8 cellular contexts compared by ENCODE assay signal in the genomic region with DNA sequence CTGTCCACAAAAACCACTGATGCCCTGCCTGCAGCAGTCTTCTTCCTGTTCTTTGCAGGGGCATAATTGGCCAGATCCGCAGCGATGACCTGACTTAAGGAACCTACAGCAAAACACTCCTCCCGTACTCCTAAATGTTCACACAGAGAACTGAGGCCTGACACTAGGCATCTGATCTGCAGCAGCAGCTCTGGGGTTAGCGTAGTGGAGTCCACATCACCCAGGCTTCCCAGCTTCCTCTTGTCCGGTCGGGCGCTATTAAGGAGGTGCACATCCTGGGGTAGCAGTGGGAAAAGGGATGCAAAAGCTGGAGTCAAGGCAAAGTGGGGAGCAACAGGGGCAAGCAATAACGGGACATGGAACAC. TPM values are rescaled to one million over a fixed set of nuclear protein-coding genes. Genes with fewer than 3 reads are reported as not detected.
A peak's percentile ranks its signal among the peaks of the same experiment; 100 is the strongest.
DNase-seq lines count a peak whose midpoint lies in the region; ATAC-seq and TF ChIP-seq lines count a peak whose summit lies in the region.

No MANE protein-coding gene starts in this region.

- peak; percentile 16 for ATAC-seq in GM21825 (IDR thresholded peaks at IDR 0.05; ENCODE audit: unreplicated experiment)
- peak; percentile 2 for ATAC-seq in activated naive CD8-positive, alpha-beta T cell treated with anti-CD3 and anti-CD28 coated beads, Interleukin-2, amount 10 ng/mL, durations not matched to agents 7 days and 5 days (ENCODE audit: low read depth)

- H3K9ac ChIP-seq in iPS-18a (ENCODE audit: low read length) (peak overlapping the region; percentile 22), smooth muscle cell (ENCODE audit: low read depth) (peak overlapping the region; percentile 80)

- H3K36me3 ChIP-seq in iPS-18a (ENCODE audit: control insufficient read depth, low read depth, low read length) (no peaks in the 10 kb centered on the region), smooth muscle cell (ENCODE audit: low read depth) (no peaks in the 10 kb centered on the region)

- POLR2A ChIA-PET in activated naive CD8-positive, alpha-beta T cell treated with anti-CD3 and anti-CD28 coated beads, Interleukin-2, amount 10 ng/mL, durations not matched to agents 7 days and 5 days (lab: Charles Lee): interaction anchor here (2.2 kb wide), 1 partner anchor 13 kb away, joined by 15 read pairs; a partner anchor contains a TSS

- no peaks in the 10 kb centered on the region for H3F3A ChIP-seq in smooth muscle cell (ENCODE audit: low read depth)

- H3K4me3 ChIP-seq in NB4 (ENCODE audit: low read depth, low read length): peak overlapping the region; percentile 84
- peak overlapping the region; percentile 95 for H3K4me3 ChIP-seq in iPS-18a (ENCODE audit: low read length)
- peak overlapping the region; percentile 98 for H3K4me3 ChIP-seq in smooth muscle cell

- H3K9me3 Mint-ChIP-seq in activated naive CD8-positive, alpha-beta T cell treated with anti-CD3 and anti-CD28 coated beads, Interleukin-2, amount 10 ng/mL, durations not matched to agents 7 days and 5 days: no peaks in the 10 kb centered on the region

- peaks cover 7% of the 10 kb centered on the region for H3K27me3 Mint-ChIP-seq in activated naive CD8-positive, alpha-beta T cell treated with anti-CD3 and anti-CD28 coated beads, Interleukin-2, amount 10 ng/mL, durations not matched to agents 7 days and 5 days

- peaks cover 39% of the 10 kb centered on the region for H3K27me3 ChIP-seq in iPS-18a (ENCODE audit: control insufficient read depth, insufficient read depth, low read length)
- H3K27me3 ChIP-seq in smooth muscle cell (ENCODE audit: low read depth): peaks cover 27% of the 10 kb centered on the region

- no peak for TF ChIP-seq POLR2A in NB4 (IDR thresholded peaks at IDR 0.05; ENCODE audit: extremely low read depth, insufficient read length)

- peak overlapping the region; percentile 97 for H3K4me3 Mint-ChIP-seq in activated naive CD8-positive, alpha-beta T cell treated with anti-CD3 and anti-CD28 coated beads, Interleukin-2, amount 10 ng/mL, durations not matched to agents 7 days and 5 days

- no peaks in the 10 kb centered on the region for H4K20me1 ChIP-seq in smooth muscle cell (ENCODE audit: low read depth)

- H3K4me2 ChIP-seq in smooth muscle cell: peak overlapping the region; percentile 90

- 2% methylated on average over 8 of the region's 8 CpGs for WGBS in smooth muscle cell (ENCODE audit: low lambda C conversion rate)

- DNase-seq in EH (ENCODE audit: low read depth) (peak; percentile 45), NB4 (ENCODE audit: low read depth) (peak; percentile 80), smooth muscle cell (lab: John Stamatoyannopoulos, UW; ENCODE audit: unreplicated experiment) (no peak), NCI-H2196 (lab: John Stamatoyannopoulos, UW; ENCODE audit: unreplicated experiment) (no peak), NCI-H1694 treated with DMSO at 0.1 percent for 48 hours (lab: John Stamatoyannopoulos, UW) (no peak)
- DNase-seq in activated naive CD8-positive, alpha-beta T cell treated with anti-CD3 and anti-CD28 coated beads, Interleukin-2, amount 10 ng/mL, durations not matched to agents 7 days and 5 days: no peak

- H3K4me1 ChIP-seq in iPS-18a (ENCODE audit: control insufficient read depth, low read depth, low read length) (no peaks in the 10 kb centered on the region), smooth muscle cell (ENCODE audit: low read depth) (peaks cover 12% of the 10 kb centered on the region)

- H3K4me1 Mint-ChIP-seq in activated naive CD8-positive, alpha-beta T cell treated with anti-CD3 and anti-CD28 coated beads, Interleukin-2, amount 10 ng/mL, durations not matched to agents 7 days and 5 days: peaks cover 49% of the 10 kb centered on the region

- peak overlapping the region; percentile 98 for H2AFZ ChIP-seq in smooth muscle cell (ENCODE audit: low read depth)

- H3K36me3 Mint-ChIP-seq in activated naive CD8-positive, alpha-beta T cell treated with anti-CD3 and anti-CD28 coated beads, Interleukin-2, amount 10 ng/mL, durations not matched to agents 7 days and 5 days: peaks cover 19% of the 10 kb centered on the region

- H3K9me3 ChIP-seq in iPS-18a (ENCODE audit: control insufficient read depth, low read depth, low read length): no peaks in the 10 kb centered on the region
- H3K9me3 ChIP-seq in smooth muscle cell (replicated peaks; ENCODE audit: low read depth): no peaks in the 10 kb centered on the region

- H3K27ac ChIP-seq in iPS-18a (ENCODE audit: low read length) (no peak overlapping the region), smooth muscle cell (ENCODE audit: low read depth) (no peak overlapping the region)

- TF ChIP-seq CTCF in NB4 (IDR thresholded peaks at IDR 0.05; ENCODE audit: low read depth, low read length) (no peak), smooth muscle cell (IDR thresholded peaks at IDR 0.05; ENCODE audit: borderline replicate concordance, insufficient read depth, poor library complexity, severe bottlenecking) (no peak)

- H3K27ac Mint-ChIP-seq in activated naive CD8-positive, alpha-beta T cell treated with anti-CD3 and anti-CD28 coated beads, Interleukin-2, amount 10 ng/mL, durations not matched to agents 7 days and 5 days: peak overlapping the region; percentile 90

- peaks cover 39% of the 10 kb centered on the region for H3K79me2 ChIP-seq in smooth muscle cell (ENCODE audit: low read depth)

RNA-seq across cellular contexts. Expression of a gene that starts 0.8 kb away (rescaled TPM):
- total RNA-seq in activated naive CD8-positive, alpha-beta T cell treated with anti-CD3 and anti-CD28 coated beads, Interleukin-2, amount 10 ng/mL, durations not matched to agents 7 days and 5 days: 10 to 100 TPM; 18.1 to 22.9 TPM
- 7.8 and 13.0 TPM in 2 replicates for total RNA-seq in smooth muscle cell
- 11.4 and 14.9 TPM in 2 replicates for polyA plus RNA-seq in smooth muscle cell

RNA-seq across cellular contexts. Expression of a gene that starts 12.3 kb away (rescaled TPM):
- 10 to 100 TPM; 75.9 to 78.2 TPM for total RNA-seq in activated naive CD8-positive, alpha-beta T cell treated with anti-CD3 and anti-CD28 coated beads, Interleukin-2, amount 10 ng/mL, durations not matched to agents 7 days and 5 days
- total RNA-seq in smooth muscle cell: 56.5 and 65.7 TPM in 2 replicates
- polyA plus RNA-seq in smooth muscle cell: 55.1 and 56.6 TPM in 2 replicates

Comparison
In these comparisons a context has a peak if more than half of its experiments do, and no peak if none do; other contexts are left out.
1. DNase-seq: peak in EH (single experiment) and NB4 (single experiment); none in activated naive CD8-positive, alpha-beta T cell treated with anti-CD3 and anti-CD28 coated beads, Interleukin-2, amount 10 ng/mL, durations not matched to agents 7 days and 5 days (single experiment), smooth muscle cell (single experiment), NCI-H2196 (single experiment) and NCI-H1694 treated with DMSO at 0.1 percent for 48 hours (single experiment).
2. Peak in every context shown above with its lines, with median percentiles within 50 percentile points of each other: H3K4me3 ChIP-seq.